ENCODE assay signal across 16 cellular contexts in the genomic region with DNA sequence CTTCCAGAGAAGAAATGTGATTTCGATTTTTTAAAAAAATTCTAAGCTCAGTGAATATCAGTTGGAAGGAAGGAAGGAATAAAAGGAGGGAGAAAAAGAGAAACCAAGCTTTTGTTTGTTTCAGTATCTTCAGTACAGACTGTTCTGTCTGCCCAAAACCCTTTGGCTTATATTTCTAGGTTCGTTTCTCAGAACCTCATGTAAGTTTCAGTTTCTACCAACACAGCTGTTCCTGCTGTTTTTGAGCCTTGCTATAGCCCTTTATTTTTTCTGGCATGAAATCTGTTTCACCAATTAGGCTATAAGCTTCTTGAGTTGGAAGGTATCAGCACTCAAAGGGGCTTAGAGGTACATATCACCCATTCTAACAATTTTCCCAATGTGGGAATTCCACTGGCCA.
A peak's percentile ranks its signal among the peaks of the same experiment; 100 is the strongest.
DNase-seq lines count a peak whose midpoint lies in the region; ATAC-seq and TF ChIP-seq lines count a peak whose summit lies in the region.
"Had no signal": no experiment of that assay in that cellular context is flagged by ENCODE, and none has a peak within 500 bp of the region (broad histone marks: within the 10 kb centered on the region; RNA-seq: fewer than 3 reads in every experiment).

No MANE protein-coding gene starts in this region.

- no peak overlapping the region for H3K4me3 ChIP-seq in vagina
- H3K4me3 ChIP-seq: lung had no signal

- no peak for TF ChIP-seq POLR2A in vagina (IDR thresholded peaks at IDR 0.05)

- intact Hi-C loops in vagina (cut with DNase I), result no loop called here

- no peaks in the 10 kb centered on the region for H3K36me3 ChIP-seq in vagina

- no peak overlapping the region for H3K27ac ChIP-seq in vagina

- H3K9me3 ChIP-seq in vagina, result no peaks in the 10 kb centered on the region

- peak; percentile 96 for ATAC-seq in GM19463 (IDR thresholded peaks at IDR 0.05; ENCODE audit: unreplicated experiment)
- peak; percentile 55 for ATAC-seq in HG02884 (IDR thresholded peaks at IDR 0.05; ENCODE audit: unreplicated experiment)
- ATAC-seq: naive thymus-derived CD8-positive, alpha-beta T cell; stimulated activated naive B cell treated with anti-CD40 and anti-IgM and Interleukin-4, amounts not matched to agents 10 μg/mL and 1 μg/mL and 100 μg/mL, for 72 hours had no signal

- H3K4me1 ChIP-seq in vagina, result no peaks in the 10 kb centered on the region

- DNase-seq in DMS 273 (lab: John Stamatoyannopoulos, UW; ENCODE audit: unreplicated experiment), result peak; percentile 36
- peak; percentile 49 for DNase-seq in NCI-H1105 treated with DMSO at 0.1 percent for 48 hours (lab: John Stamatoyannopoulos, UW)
- DNase-seq in hippocampal formation (lab: John Stamatoyannopoulos, UW), result no peak
- DNase-seq in vagina (ENCODE audit: extremely low spot score in 2 of 2), result no peak
- no peak for DNase-seq in NCI-H187 (lab: John Stamatoyannopoulos, UW)
- DNase-seq in AML-193 (lab: John Stamatoyannopoulos, UW), result no peak
- DNase-seq: activated T-cell treated with anti-CD3 and anti-CD28 coated beads, Interleukin-2, amount 50 U/mL, for 1 hour; DMS79; foreskin melanocyte; naive thymus-derived CD8-positive, alpha-beta T cell; NCI-H2029; NCI-H526 treated with DMSO at 0.1 percent for 48 hours; stimulated activated naive B cell treated with anti-CD40 and anti-IgM and Interleukin-4, amounts not matched to agents 10 μg/mL and 1 μg/mL and 100 μg/mL, for 72 hours had no signal

- no peak for TF ChIP-seq CTCF in vagina (IDR thresholded peaks at IDR 0.05)

- no peaks in the 10 kb centered on the region for H3K27me3 ChIP-seq in vagina

Comparison
In these comparisons a context has a peak if more than half of its experiments do, and no peak if none do; other contexts are left out.
1. DNase-seq: peak in DMS 273 (single experiment) and NCI-H1105 treated with DMSO at 0.1 percent for 48 hours (single experiment); none in hippocampal formation (0 of 2), vagina (0 of 2), NCI-H187 (0 of 2) and AML-193 (0 of 2).